ENCODE assay signal across 9 cellular contexts in genomic region chr17:48576479-48577309, GRCh38. TPM values are rescaled to one million over a fixed set of nuclear protein-coding genes. Genes with fewer than 3 reads are reported as not detected.
A peak's percentile ranks its signal among the peaks of the same experiment; 100 is the strongest.
DNase-seq lines count a peak whose midpoint lies in the region; ATAC-seq and TF ChIP-seq lines count a peak whose summit lies in the region.
"Had no signal": no experiment of that assay in that cellular context is flagged by ENCODE, and none has a peak within 500 bp of the region (broad histone marks: within the 10 kb centered on the region; RNA-seq: fewer than 3 reads in every experiment).

No MANE protein-coding gene starts in this region.

- TF ChIP-seq CTCF in right lobe of liver (IDR thresholded peaks at IDR 0.05) (no peak), upper lobe of left lung (IDR thresholded peaks at IDR 0.05) (no peak), dorsolateral prefrontal cortex (IDR thresholded peaks at IDR 0.05 in 54 of 56, conservative IDR thresholded peaks at IDR 0.05 in 2 of 56; ENCODE audit: low read depth in 1 of 56, partially characterized antibody in 56 of 56) (no peak)

- peaks cover 20% of the 10 kb centered on the region for H3K36me3 Mint-ChIP-seq in activated naive CD4-positive, alpha-beta T cell treated with anti-CD3 and anti-CD28 coated beads, Interleukin-2, amount 10 ng/mL, durations not matched to agents 7 days and 5 days
- no peaks in the 10 kb centered on the region for H3K36me3 Mint-ChIP-seq in activated naive CD8-positive, alpha-beta T cell treated with anti-CD3 and anti-CD28 coated beads, Interleukin-2, amount 50 U/mL, for 24 hours (ENCODE audit: low read depth)

- peaks cover 66% of the 10 kb centered on the region for H3K27me3 Mint-ChIP-seq in activated naive CD4-positive, alpha-beta T cell treated with anti-CD3 and anti-CD28 coated beads, Interleukin-2, amount 10 ng/mL, durations not matched to agents 7 days and 5 days
- H3K27me3 Mint-ChIP-seq in activated naive CD8-positive, alpha-beta T cell treated with anti-CD3 and anti-CD28 coated beads, Interleukin-2, amount 50 U/mL, for 24 hours: peaks cover 39% of the 10 kb centered on the region

- H3K4me1 ChIP-seq in right lobe of liver (peaks cover 0 to 7% (median 0%) of the 10 kb centered on the region in 4 donors), upper lobe of left lung (peaks cover 10 to 22% (median 11%) of the 10 kb centered on the region in 4 donors)

- intact Hi-C loops in right lobe of liver (cut with DNase I) (no loop called here), dorsolateral prefrontal cortex (cut with DNase I) (no loop called here)

- no peak for ATAC-seq in activated naive CD8-positive, alpha-beta T cell treated with anti-CD3 and anti-CD28 coated beads, Interleukin-2, amount 50 U/mL, for 24 hours
- ATAC-seq in right lobe of liver (no peak), upper lobe of left lung (ENCODE audit: low FRiP score in 2 of 2) (no peak), HG03175 (IDR thresholded peaks at IDR 0.05; ENCODE audit: unreplicated experiment) (no peak), GM18873 (IDR thresholded peaks at IDR 0.05; ENCODE audit: low FRiP score, unreplicated experiment) (no peak)

- H3K9me3 ChIP-seq in right lobe of liver (no peaks in the 10 kb centered on the region), upper lobe of left lung (no peaks in the 10 kb centered on the region)

- WGBS in right lobe of liver (ENCODE audit: insufficient coverage, low coverage, low lambda C conversion rate, missing lambda C conversion rate): 5% methylated on average over 31 of the region's 43 CpGs
- WGBS in upper lobe of left lung, 2 donors: 17 to 20% methylated on average over 32 to 33 of the region's 43 CpGs

- H3K27ac Mint-ChIP-seq in activated naive CD4-positive, alpha-beta T cell treated with anti-CD3 and anti-CD28 coated beads, Interleukin-2, amount 10 ng/mL, durations not matched to agents 7 days and 5 days: peak overlapping the region; percentile 33
- no peak overlapping the region for H3K27ac Mint-ChIP-seq in activated naive CD8-positive, alpha-beta T cell treated with anti-CD3 and anti-CD28 coated beads, Interleukin-2, amount 50 U/mL, for 24 hours

- peak overlapping the region; percentile 84 for H3K4me3 Mint-ChIP-seq in activated naive CD4-positive, alpha-beta T cell treated with anti-CD3 and anti-CD28 coated beads, Interleukin-2, amount 10 ng/mL, durations not matched to agents 7 days and 5 days
- H3K4me3 Mint-ChIP-seq in activated naive CD8-positive, alpha-beta T cell treated with anti-CD3 and anti-CD28 coated beads, Interleukin-2, amount 50 U/mL, for 24 hours: peak overlapping the region; percentile 79

- TF ChIP-seq EP300 in upper lobe of left lung (IDR thresholded peaks at IDR 0.05): no peak

- peaks cover 79% of the 10 kb centered on the region for H3K4me1 Mint-ChIP-seq in activated naive CD4-positive, alpha-beta T cell treated with anti-CD3 and anti-CD28 coated beads, Interleukin-2, amount 10 ng/mL, durations not matched to agents 7 days and 5 days
- H3K4me1 Mint-ChIP-seq in activated naive CD8-positive, alpha-beta T cell treated with anti-CD3 and anti-CD28 coated beads, Interleukin-2, amount 50 U/mL, for 24 hours: peaks cover 47% of the 10 kb centered on the region

- CTCF ChIA-PET in activated naive CD4-positive, alpha-beta T cell treated with anti-CD3 and anti-CD28 coated beads, Interleukin-2, amount 10 ng/mL, durations not matched to agents 7 days and 5 days (lab: Charles Lee): interaction anchor here (0.6 to 1.3 kb wide), 4 partner anchors 84 to 1376 kb away, joined by 3 to 4 read pairs (median 3); no protein-coding TSS in a partner anchor

- no peak for TF ChIP-seq POLR2A in right lobe of liver (IDR thresholded peaks at IDR 0.05)
- TF ChIP-seq POLR2A in upper lobe of left lung (IDR thresholded peaks at IDR 0.05): no peak

- H3K27ac ChIP-seq in right lobe of liver (peak overlapping the region; percentile 52 to 79 (median 63)), upper lobe of left lung (peak overlapping the region; percentile 80 to 94 (median 86)), dorsolateral prefrontal cortex (no peak overlapping the region)

- H3K4me3 ChIP-seq in right lobe of liver: peak overlapping the region; percentile 14 to 46 (median 16)
- H3K4me3 ChIP-seq in upper lobe of left lung: peak overlapping the region; percentile 3 to 57 (median 52)
- H3K4me3 ChIP-seq in dorsolateral prefrontal cortex: no peak overlapping the region

- H3K27me3 ChIP-seq in right lobe of liver: peaks cover 0 to 36% of the 10 kb centered on the region in 2 donors
- peaks cover 0 to 64% (median 31%) of the 10 kb centered on the region in 4 donors for H3K27me3 ChIP-seq in upper lobe of left lung
- peaks cover 34 to 100% (median 100%) of the 10 kb centered on the region in 45 donors for H3K27me3 ChIP-seq in dorsolateral prefrontal cortex

- no peak for DNase-seq in activated naive CD4-positive, alpha-beta T cell treated with anti-CD3 and anti-CD28 coated beads, Interleukin-2, amount 10 ng/mL, durations not matched to agents 7 days and 5 days
- DNase-seq in activated naive CD4-positive, alpha-beta T cell treated with anti-CD3 and anti-CD28 coated beads, Interleukin-2, amount 50 U/mL, for 16 hours: no peak
- no peak for DNase-seq in activated naive CD8-positive, alpha-beta T cell treated with anti-CD3 and anti-CD28 coated beads, Interleukin-2, amount 50 U/mL, for 24 hours
- DNase-seq in right lobe of liver (no peak), upper lobe of left lung (peak in 1 of 2 donors; percentile 81), dorsolateral prefrontal cortex (no peak)
- DNase-seq: stimulated activated CD4-positive, alpha-beta T cell treated with anti-CD3 and anti-CD28 coated beads, Interleukin-4, amount 100 ng/mL, for 1 hour had no signal

- no peaks in the 10 kb centered on the region for H3K9me3 Mint-ChIP-seq in activated naive CD4-positive, alpha-beta T cell treated with anti-CD3 and anti-CD28 coated beads, Interleukin-2, amount 10 ng/mL, durations not matched to agents 7 days and 5 days
- H3K9me3 Mint-ChIP-seq in activated naive CD8-positive, alpha-beta T cell treated with anti-CD3 and anti-CD28 coated beads, Interleukin-2, amount 50 U/mL, for 24 hours: no peaks in the 10 kb centered on the region

- H3K36me3 ChIP-seq in right lobe of liver: no peaks in the 10 kb centered on the region
- H3K36me3 ChIP-seq in upper lobe of left lung: no peaks in the 10 kb centered on the region

RNA-seq across cellular contexts. Expression of gene HOXB4, which starts 1.5 kb away (rescaled TPM):
- total RNA-seq in right lobe of liver: 1 to 10 TPM in 1 of 6 experiments, under 1 TPM in 5; 0.31 to 1.1 (median 0.68) TPM
- 1 to 10 TPM in 4 of 6 donors, under 1 TPM in 2; 0.61 to 5.6 (median 2.0) TPM for total RNA-seq in upper lobe of left lung
- total RNA-seq in dorsolateral prefrontal cortex: under 1 TPM in 9 of 120 experiments, not detected in 111; 0.13 to 0.32 (median 0.21) TPM

RNA-seq across cellular contexts. Expression of gene HOXB3, which starts 13.3 kb away (rescaled TPM):
- total RNA-seq in right lobe of liver (1 to 10 TPM in 5 of 6 experiments, under 1 TPM in 1; 0.99 to 3.2 (median 2.6) TPM), upper lobe of left lung (10 to 100 TPM in 2 of 6 donors, 1 to 10 TPM in 4; 2.9 to 12.6 (median 7.9) TPM), dorsolateral prefrontal cortex (1 to 10 TPM in 2 of 120 experiments, under 1 TPM in 18, not detected in 100; 0.11 to 1.4 (median 0.58) TPM)

RNA-seq across cellular contexts. Expression of gene HOXB5, which starts 16.9 kb away (rescaled TPM):
- total RNA-seq in right lobe of liver: under 1 TPM in 5 of 6 experiments, not detected in 1; 0.11 to 0.29 (median 0.19) TPM
- 1 to 10 TPM in 4 of 6 donors, under 1 TPM in 2; 0.39 to 5.0 (median 1.5) TPM for total RNA-seq in upper lobe of left lung
- total RNA-seq in dorsolateral prefrontal cortex: under 1 TPM in 1 of 120 experiments, not detected in 119; 0.23 TPM

RNA-seq across cellular contexts. Expression of gene HOXB6, which starts 28.1 kb away (rescaled TPM):
- total RNA-seq in right lobe of liver (under 1 TPM; 0.18 to 0.83 (median 0.56) TPM), upper lobe of left lung (10 to 100 TPM in 2 of 6 donors, 1 to 10 TPM in 4; 1.1 to 11.3 (median 7.0) TPM), dorsolateral prefrontal cortex (under 1 TPM in 4 of 120 experiments, not detected in 116; 0.26 to 0.35 (median 0.29) TPM)

RNA-seq across cellular contexts. Expression of gene HOXB2, which starts 31.8 kb away (rescaled TPM):
- total RNA-seq in right lobe of liver (1 to 10 TPM; 1.1 to 1.9 (median 1.5) TPM), upper lobe of left lung (10 to 100 TPM in 2 of 6 donors, 1 to 10 TPM in 4; 1.4 to 16.1 (median 7.4) TPM), dorsolateral prefrontal cortex (1 to 10 TPM in 8 of 120 experiments, under 1 TPM in 20, not detected in 92; 0.26 to 1.7 (median 0.62) TPM)

Comparison
In these comparisons a context has a peak if more than half of its experiments do, and no peak if none do; other contexts are left out.
1. H3K27ac ChIP-seq: peak in right lobe of liver (3 of 3) and upper lobe of left lung (4 of 4); none in dorsolateral prefrontal cortex (0 of 59).
2. H3K4me3 ChIP-seq: peak in right lobe of liver (3 of 3) and upper lobe of left lung (4 of 4); none in dorsolateral prefrontal cortex (0 of 59).